17 cellular contexts compared by ENCODE assay signal in the genomic region with DNA sequence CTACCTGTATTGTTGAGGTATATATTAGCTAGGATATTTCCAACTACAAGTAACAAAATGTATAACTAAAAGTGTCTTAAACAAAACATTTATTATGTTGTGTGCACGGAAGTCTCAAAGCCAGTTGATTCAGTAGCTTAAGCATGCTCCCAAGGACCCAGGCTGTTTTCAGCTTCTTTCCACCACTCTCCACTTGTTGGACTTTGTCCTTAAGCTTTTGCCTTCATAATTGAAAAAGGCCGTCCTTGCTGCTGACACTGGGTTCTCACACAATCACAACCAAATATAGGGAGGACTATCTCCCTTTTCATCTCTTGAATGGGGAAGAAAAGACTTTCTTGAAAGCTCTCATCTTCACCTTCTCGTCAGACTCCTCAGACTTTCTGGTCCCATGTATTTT. TPM values are rescaled to one million over a fixed set of nuclear protein-coding genes. Genes with fewer than 3 reads are reported as not detected.
DNase-seq lines count a peak whose midpoint lies in the region; ATAC-seq, FAIRE-seq and TF ChIP-seq lines count a peak whose summit lies in the region.
"Had no signal": no experiment of that assay in that cellular context is flagged by ENCODE, and none has a peak within 500 bp of the region (broad histone marks: within the 10 kb centered on the region; RNA-seq: fewer than 3 reads in every experiment).

No MANE protein-coding gene starts in this region.

- peak overlapping the region; percentile 41 for H3K27ac ChIP-seq in hepatocyte
- H3K27ac ChIP-seq: HL-60 had no signal

- H3K36me3 ChIP-seq in hepatocyte (replicated peaks; ENCODE audit: insufficient read depth, low read depth): no peaks in the 10 kb centered on the region
- H3K36me3 ChIP-seq: BE2C had no signal

- peaks cover 10 to 14% of the 10 kb centered on the region in 2 donors for H3K4me1 Mint-ChIP-seq in natural killer cell
- peaks cover 8 to 12% of the 10 kb centered on the region in 2 donors for H3K4me1 Mint-ChIP-seq in natural killer cell treated with Interleukin-12 subunit alpha and Interleukin-12 subunit beta and Interleukin-15 and Interleukin-18, amount 100 ng/mL, for 72 hours (ENCODE audit: low read depth in 2 of 2)
- H3K4me1 Mint-ChIP-seq: H9 had no signal

- no peaks in the 10 kb centered on the region for H3K9me2 ChIP-seq in hepatocyte (replicated peaks; ENCODE audit: insufficient read depth)

- no peaks in the 10 kb centered on the region for H3K27me3 ChIP-seq in hepatocyte
- H3K27me3 ChIP-seq: BE2C had no signal

- TF ChIP-seq CTCF in natural killer cell (IDR thresholded peaks at IDR 0.05): no peak
- no peak for TF ChIP-seq CTCF in hepatocyte (IDR thresholded peaks at IDR 0.05; ENCODE audit: poor library complexity)
- no peak for TF ChIP-seq CTCF in D721Med (IDR thresholded peaks at IDR 0.05; ENCODE audit: insufficient read depth, missing control alignments)

- FAIRE-seq in D721Med (lab: Jason Lieb, UNC): no peak
- FAIRE-seq: K562 had no signal

- DNase-seq in natural killer cell (no peak), LoVo (ENCODE audit: low spot score) (peak; percentile 61), hepatocyte (ENCODE audit: low spot score) (no peak), D721Med (ENCODE audit: insufficient read length, low spot score) (no peak)
- no peak for DNase-seq in natural killer cell treated with Interleukin-12 subunit alpha and Interleukin-12 subunit beta and Interleukin-15 and Interleukin-18, amount 100 ng/mL, for 72 hours (ENCODE audit: low spot score)
- DNase-seq: BE2C; CD4-positive, alpha-beta memory T cell; DMS79 treated with DMSO at 0.1 percent for 48 hours; GF-D8; GOT3; H9; IMR-90 had no signal

- H3K36me3 Mint-ChIP-seq in natural killer cell: peaks cover 13% of the 10 kb centered on the region
- H3K36me3 Mint-ChIP-seq in natural killer cell treated with Interleukin-12 subunit alpha and Interleukin-12 subunit beta and Interleukin-15 and Interleukin-18, amount 100 ng/mL, for 72 hours: peaks cover 14% of the 10 kb centered on the region

- no peak overlapping the region for H3K4me3 Mint-ChIP-seq in natural killer cell
- no peak overlapping the region for H3K4me3 Mint-ChIP-seq in natural killer cell treated with Interleukin-12 subunit alpha and Interleukin-12 subunit beta and Interleukin-15 and Interleukin-18, amount 100 ng/mL, for 72 hours
- H3K4me3 Mint-ChIP-seq: CD14-positive monocyte; CD4-positive, alpha-beta memory T cell; H9 had no signal

- H3K9me3 Mint-ChIP-seq in natural killer cell: peaks cover 3 to 7% of the 10 kb centered on the region in 2 donors
- H3K9me3 Mint-ChIP-seq in natural killer cell treated with Interleukin-12 subunit alpha and Interleukin-12 subunit beta and Interleukin-15 and Interleukin-18, amount 100 ng/mL, for 72 hours: peaks cover 4% of the 10 kb centered on the region

- ATAC-seq in natural killer cell (no peak), HG03457 (IDR thresholded peaks at IDR 0.05; ENCODE audit: unreplicated experiment) (no peak), HG02759 (IDR thresholded peaks at IDR 0.05; ENCODE audit: unreplicated experiment) (no peak)
- ATAC-seq in natural killer cell treated with Interleukin-12 subunit alpha and Interleukin-12 subunit beta and Interleukin-15 and Interleukin-18, amount 100 ng/mL, for 72 hours: no peak
- ATAC-seq: K562 had no signal

- peak overlapping the region; percentile 53 for H3K4me2 ChIP-seq in hepatocyte

- intact Hi-C loops in natural killer cell (cut with micrococcal nuclease): no loop called here

- H3K4me3 ChIP-seq in hepatocyte: no peak overlapping the region
- H3K4me3 ChIP-seq: K562 had no signal

- no peaks in the 10 kb centered on the region for H4K20me1 ChIP-seq in hepatocyte (ENCODE audit: insufficient read depth, poor library complexity, severe bottlenecking)

- no peak overlapping the region for H2AFZ ChIP-seq in hepatocyte

- peak overlapping the region; percentile 8 to 31 for H3K27ac Mint-ChIP-seq in natural killer cell
- no peak overlapping the region for H3K27ac Mint-ChIP-seq in natural killer cell treated with Interleukin-12 subunit alpha and Interleukin-12 subunit beta and Interleukin-15 and Interleukin-18, amount 100 ng/mL, for 72 hours
- H3K27ac Mint-ChIP-seq: CD14-positive monocyte; CD4-positive, alpha-beta memory T cell; H9 had no signal

- H3K9me3 ChIP-seq in hepatocyte (ENCODE audit: low read depth): peaks cover 2% of the 10 kb centered on the region
- H3K9me3 ChIP-seq: BE2C had no signal

- WGBS in hepatocyte (ENCODE audit: low lambda C conversion rate, missing lambda C conversion rate): 77% methylated on average over 3 of the region's 3 CpGs

- no peaks in the 10 kb centered on the region for H3K27me3 Mint-ChIP-seq in natural killer cell (ENCODE audit: low read depth in 2 of 2)
- no peaks in the 10 kb centered on the region for H3K27me3 Mint-ChIP-seq in natural killer cell treated with Interleukin-12 subunit alpha and Interleukin-12 subunit beta and Interleukin-15 and Interleukin-18, amount 100 ng/mL, for 72 hours
- H3K27me3 Mint-ChIP-seq: CD4-positive, alpha-beta memory T cell had no signal

- peaks cover 6% of the 10 kb centered on the region for H3K4me1 ChIP-seq in hepatocyte (ENCODE audit: insufficient read depth)
- H3K4me1 ChIP-seq: BE2C had no signal

- H3K79me2 ChIP-seq in hepatocyte: peaks cover 6% of the 10 kb centered on the region

RNA-seq across cellular contexts. Expression of gene NEMP2, which starts 12.2 kb away (rescaled TPM):
- total RNA-seq in natural killer cell (10 to 100 TPM; 17.2 to 21.0 (median 18.3) TPM), hepatocyte (8.1 and 9.9 TPM in 2 replicates)
- 1 to 10 TPM; 8.3 to 9.4 TPM for total RNA-seq in natural killer cell treated with Interleukin-12 subunit alpha and Interleukin-12 subunit beta and Interleukin-15 and Interleukin-18, amount 100 ng/mL, for 72 hours
- 3.2 and 6.2 TPM in 2 replicates for polyA plus RNA-seq in hepatocyte

Comparison
In these comparisons a context has a peak if more than half of its experiments do, and no peak if none do; other contexts are left out.
1. H3K27ac Mint-ChIP-seq: peak in natural killer cell (2 of 2); none in natural killer cell treated with Interleukin-12 subunit alpha and Interleukin-12 subunit beta and Interleukin-15 and Interleukin-18, amount 100 ng/mL, for 72 hours (0 of 2).